In the genomic region with DNA sequence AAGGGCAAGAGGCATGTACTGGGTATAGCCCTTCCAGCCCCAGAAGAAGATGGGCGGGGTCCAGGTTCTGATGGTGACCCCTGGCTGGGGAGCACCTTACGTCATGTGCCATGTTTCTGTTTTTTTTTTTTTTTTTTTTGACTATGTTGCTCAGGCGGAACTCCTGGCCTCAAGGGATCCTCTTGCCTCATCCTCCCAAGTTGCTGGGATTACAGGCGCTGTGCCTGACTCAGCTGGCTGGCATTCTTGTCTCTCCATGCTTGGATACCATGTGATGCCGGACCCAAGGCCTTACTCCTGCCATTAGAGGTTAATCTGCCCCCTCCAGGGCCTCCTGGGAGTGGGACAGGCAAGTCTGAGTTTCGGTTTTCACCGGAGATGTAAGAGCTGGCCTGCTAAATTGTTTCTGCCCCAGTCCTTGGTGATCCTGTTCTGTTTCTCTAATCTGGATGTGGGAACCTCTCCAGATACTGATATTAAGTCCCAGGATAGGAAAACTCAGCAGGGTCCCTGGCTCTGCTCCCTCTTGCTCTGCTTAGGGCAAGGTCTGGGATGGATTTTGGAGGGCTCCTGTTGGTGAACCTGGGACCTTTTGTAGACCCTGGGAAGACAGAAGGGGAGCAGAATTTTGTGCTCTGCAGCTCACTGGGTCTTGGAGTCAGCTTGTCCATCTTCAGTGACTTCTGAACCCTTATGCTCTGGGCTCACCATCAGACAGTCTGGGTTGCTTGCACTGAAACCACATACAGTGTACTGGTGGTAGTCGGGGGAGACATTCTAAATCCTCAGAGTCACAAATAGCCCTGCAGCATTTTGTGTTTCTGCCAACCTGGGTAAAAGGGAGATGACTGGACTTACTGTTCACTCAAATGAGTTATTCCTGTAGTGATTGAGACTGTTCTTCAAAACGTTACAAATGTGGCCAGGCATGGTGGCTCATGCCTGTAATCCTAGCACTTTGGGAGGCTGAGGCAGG, we compare ENCODE assay signal across 9 cellular contexts. TPM values are rescaled to one million over a fixed set of nuclear protein-coding genes. Genes with fewer than 3 reads are reported as not detected.
DNase-seq lines count a peak whose midpoint lies in the region; TF ChIP-seq lines count a peak whose summit lies in the region.
"Had no signal": no experiment of that assay in that cellular context is flagged by ENCODE, and none has a peak within 500 bp of the region (broad histone marks: within the 10 kb centered on the region; RNA-seq: fewer than 3 reads in every experiment).

No MANE protein-coding gene starts in this region.

- DNase-seq in HT1080 (ENCODE audit: low read depth) (peak; percentile 92), brain microvascular endothelial cell (peak; percentile 98), kidney glomerular epithelial cell (lab: John Stamatoyannopoulos, UW) (peak; percentile 90), type B pancreatic cell (ENCODE audit: extremely low spot score, unreplicated experiment) (no peak), MV-4-11 (lab: John Stamatoyannopoulos, UW) (no peak), putamen (ENCODE audit: low spot score) (no peak)
- DNase-seq in activated naive CD4-positive, alpha-beta T cell treated with anti-CD3 and anti-CD28 coated beads for 36 hours, result no peak
- DNase-seq: cerebellar nuclear complex; NK-92 treated with Interleukin-12 subunit alpha and Interleukin-12 subunit beta, amount 100 ng/mL, for 24 hours had no signal

- H3K4me3 ChIP-seq in brain microvascular endothelial cell (ENCODE audit: low read depth, low read length), result no peak overlapping the region

- H3K27ac Mint-ChIP-seq in type B pancreatic cell, result peak overlapping the region; percentile 51
- no peak overlapping the region for H3K27ac Mint-ChIP-seq in activated naive CD4-positive, alpha-beta T cell treated with anti-CD3 and anti-CD28 coated beads for 36 hours

- no peaks in the 10 kb centered on the region for H3K27me3 Mint-ChIP-seq in type B pancreatic cell
- H3K27me3 Mint-ChIP-seq in activated naive CD4-positive, alpha-beta T cell treated with anti-CD3 and anti-CD28 coated beads for 36 hours (ENCODE audit: low read depth), result no peaks in the 10 kb centered on the region

- H3K36me3 Mint-ChIP-seq in type B pancreatic cell, result peaks cover 3% of the 10 kb centered on the region
- no peaks in the 10 kb centered on the region for H3K36me3 Mint-ChIP-seq in activated naive CD4-positive, alpha-beta T cell treated with anti-CD3 and anti-CD28 coated beads for 36 hours (ENCODE audit: low read depth)

- in situ Hi-C loops in brain microvascular endothelial cell (cut with HindIII; ENCODE audit: low pct_ligation_motif_present, low sequenced_read_pairs), result no loop called here

- peaks cover 34% of the 10 kb centered on the region for H3K4me1 Mint-ChIP-seq in type B pancreatic cell (ENCODE audit: unreplicated experiment)
- H3K4me1 Mint-ChIP-seq in activated naive CD4-positive, alpha-beta T cell treated with anti-CD3 and anti-CD28 coated beads for 36 hours (ENCODE audit: low read depth), result no peaks in the 10 kb centered on the region

- no peaks in the 10 kb centered on the region for H3K27me3 ChIP-seq in brain microvascular endothelial cell (replicated peaks)

- H3K4me3 Mint-ChIP-seq in type B pancreatic cell, result no peak overlapping the region
- H3K4me3 Mint-ChIP-seq in activated naive CD4-positive, alpha-beta T cell treated with anti-CD3 and anti-CD28 coated beads for 36 hours, result no peak overlapping the region

- intact Hi-C loops in activated naive CD4-positive, alpha-beta T cell treated with anti-CD3 and anti-CD28 coated beads for 36 hours (cut with micrococcal nuclease), result no loop called here

- H3K27ac ChIP-seq in brain microvascular endothelial cell, result peak overlapping the region; percentile 90

- TF ChIP-seq CTCF in brain microvascular endothelial cell (IDR thresholded peaks at IDR 0.05; ENCODE audit: low read depth, low read length, missing control alignments) (peak; percentile 34), type B pancreatic cell (conservative IDR thresholded peaks at IDR 0.05) (no peak)

- no peaks in the 10 kb centered on the region for H3K9me3 Mint-ChIP-seq in type B pancreatic cell
- no peaks in the 10 kb centered on the region for H3K9me3 Mint-ChIP-seq in activated naive CD4-positive, alpha-beta T cell treated with anti-CD3 and anti-CD28 coated beads for 36 hours

- no peaks in the 10 kb centered on the region for H3K36me3 ChIP-seq in brain microvascular endothelial cell (replicated peaks)

- CTCF ChIA-PET in activated naive CD4-positive, alpha-beta T cell treated with anti-CD3 and anti-CD28 coated beads for 36 hours (lab: Charles Lee), result no interaction called here

RNA-seq across cellular contexts. Expression of a gene that starts 45.1 kb away (rescaled TPM):
- total RNA-seq in HT1080 (2014; rRNA removed; shearing (Covaris generic)), result 35.8 and 38.2 TPM in 2 replicates
- polyA plus RNA-seq in HT1080 (2015; cell fraction: cytosol; rRNA removed), result 24.3 and 24.8 TPM in 2 replicates
- polyA plus RNA-seq in HT1080 (2015; cell fraction: nucleus; rRNA removed), result 57.5 and 61.2 TPM in 2 replicates
- total RNA-seq in type B pancreatic cell (ENCODE audit: low replicate concordance), result 115 and 155 TPM in 2 replicates
- total RNA-seq in activated naive CD4-positive, alpha-beta T cell treated with anti-CD3 and anti-CD28 coated beads for 36 hours, result 1 to 10 TPM; 2.0 to 2.2 TPM

RNA-seq across cellular contexts. Expression of a gene that starts 49.8 kb away (rescaled TPM):
- total RNA-seq in HT1080 (2014; rRNA removed; shearing (Covaris generic)), result 32.8 and 35.5 TPM in 2 replicates
- polyA plus RNA-seq in HT1080 (2015; cell fraction: cytosol; rRNA removed), result 34.7 and 35.2 TPM in 2 replicates
- 29.6 and 36.6 TPM in 2 replicates for polyA plus RNA-seq in HT1080 (2015; cell fraction: nucleus; rRNA removed)
- 35.2 and 38.2 TPM in 2 replicates for total RNA-seq in type B pancreatic cell (ENCODE audit: low replicate concordance)
- total RNA-seq in activated naive CD4-positive, alpha-beta T cell treated with anti-CD3 and anti-CD28 coated beads for 36 hours, result 10 to 100 TPM; 27.8 to 28.2 TPM

Comparison
In these comparisons a context has a peak if more than half of its experiments do, and no peak if none do; other contexts are left out.
1. DNase-seq: peak in HT1080 (single experiment), brain microvascular endothelial cell (single experiment) and kidney glomerular epithelial cell (single experiment); none in type B pancreatic cell (single experiment), MV-4-11 (single experiment), putamen (single experiment) and activated naive CD4-positive, alpha-beta T cell treated with anti-CD3 and anti-CD28 coated beads for 36 hours (single experiment).
2. RNA of a gene that starts 45.1 kb away (total RNA-seq): 115 to 155 TPM in type B pancreatic cell and 35.8 to 38.2 TPM in HT1080; 2.0 to 2.2 TPM in activated naive CD4-positive, alpha-beta T cell treated with anti-CD3 and anti-CD28 coated beads for 36 hours; every median in the first group is over 10 times any median in the second.